Comparison of ENCODE assay signal across 22 cellular contexts in genomic region chr13:33045829-33046592, GRCh38.
"Had no signal": no experiment of that assay in that cellular context is flagged by ENCODE, and none has a peak within 500 bp of the region (broad histone marks: within the 10 kb centered on the region; RNA-seq: fewer than 3 reads in every experiment).

No MANE protein-coding gene starts in this region.

- H3K4me1 Mint-ChIP-seq: activated naive CD4-positive, alpha-beta T cell treated with anti-CD3 and anti-CD28 coated beads, Interleukin-2, amount 10 ng/mL, durations not matched to agents 7 days and 5 days; activated naive CD8-positive, alpha-beta T cell treated with anti-CD3 and anti-CD28 coated beads for 36 hours had no signal

- H3K27ac Mint-ChIP-seq: activated CD8-positive, alpha-beta T cell treated with anti-CD3 and anti-CD28 coated beads for 36 hours; activated naive CD4-positive, alpha-beta T cell treated with anti-CD3 and anti-CD28 coated beads, Interleukin-2, amount 10 ng/mL, durations not matched to agents 7 days and 5 days; activated naive CD8-positive, alpha-beta T cell treated with anti-CD3 and anti-CD28 coated beads for 36 hours; activated T-cell treated with anti-CD3 and anti-CD28 coated beads, Interleukin-2, amount 50 U/mL, for 72 hours; activated T-helper 2 cell treated with anti-CD3 and anti-CD28 coated beads, Interferon-gamma antibody, Interleukin-2, Interleukin-4, amounts not matched to agents 10 μg/mL and 5 μg/mL and 100 μg/mL, durations not matched to agents 14 hours and 24 hours and 36 hours had no signal

- H3K36me3 Mint-ChIP-seq: activated naive CD4-positive, alpha-beta T cell treated with anti-CD3 and anti-CD28 coated beads, Interleukin-2, amount 10 ng/mL, durations not matched to agents 7 days and 5 days; activated naive CD8-positive, alpha-beta T cell treated with anti-CD3 and anti-CD28 coated beads for 36 hours had no signal

- H3K9me3 Mint-ChIP-seq: activated CD8-positive, alpha-beta T cell treated with anti-CD3 and anti-CD28 coated beads for 36 hours; activated naive CD4-positive, alpha-beta T cell treated with anti-CD3 and anti-CD28 coated beads, Interleukin-2, amount 10 ng/mL, durations not matched to agents 7 days and 5 days; activated naive CD8-positive, alpha-beta T cell treated with anti-CD3 and anti-CD28 coated beads for 36 hours; activated T-cell treated with anti-CD3 and anti-CD28 coated beads, Interleukin-2, amount 50 U/mL, for 72 hours; activated T-helper 2 cell treated with anti-CD3 and anti-CD28 coated beads, Interferon-gamma antibody, Interleukin-2, Interleukin-4, amounts not matched to agents 10 μg/mL and 5 μg/mL and 100 μg/mL, durations not matched to agents 14 hours and 24 hours and 36 hours had no signal

- ATAC-seq: activated CD4-positive, CD25-positive, alpha-beta regulatory T cell treated with anti-CD3 and anti-CD28 coated beads, Interleukin-2, amount 50 U/mL, for 24 hours; activated CD8-positive, alpha-beta T cell treated with anti-CD3 and anti-CD28 coated beads for 36 hours; activated T-cell treated with anti-CD3 and anti-CD28 coated beads, Interleukin-2, amount 50 U/mL, for 72 hours had no signal

- H3K4me3 Mint-ChIP-seq: activated CD8-positive, alpha-beta T cell treated with anti-CD3 and anti-CD28 coated beads for 36 hours; activated naive CD4-positive, alpha-beta T cell treated with anti-CD3 and anti-CD28 coated beads, Interleukin-2, amount 10 ng/mL, durations not matched to agents 7 days and 5 days; activated naive CD8-positive, alpha-beta T cell treated with anti-CD3 and anti-CD28 coated beads for 36 hours; activated T-cell treated with anti-CD3 and anti-CD28 coated beads, Interleukin-2, amount 50 U/mL, for 72 hours had no signal

- H3K27ac ChIP-seq: adrenal gland had no signal

- DNase-seq: activated CD4-positive, alpha-beta T cell treated with anti-CD3 and anti-CD28 coated beads for 4 hours; activated CD8-positive, alpha-beta memory T cell treated with anti-CD3 and anti-CD28 coated beads, Interleukin-2, amount 50 U/mL, for 4 hours; activated CD8-positive, alpha-beta T cell treated with anti-CD3 and anti-CD28 coated beads for 36 hours; activated gamma-delta T cell treated with Interleukin-2 at 50 U/mL for 16 hours; activated naive CD4-positive, alpha-beta T cell treated with anti-CD3 and anti-CD28 coated beads, Interleukin-2, amount 10 ng/mL, durations not matched to agents 7 days and 5 days; activated naive CD8-positive, alpha-beta T cell treated with anti-CD3 and anti-CD28 coated beads for 36 hours; activated T-cell treated with anti-CD3 and anti-CD28 coated beads, Interleukin-2, amount 50 U/mL, for 72 hours; adrenal gland; anterior cingulate cortex; cerebellar nuclear complex; MM.1S; NCI-H1105; NCI-H1436; NCI-H1694 treated with DMSO at 0.1 percent for 48 hours; NCI-H2081; NCI-H446; NCI-H524; NCI-H748 treated with DMSO at 0.1 percent for 48 hours; SIG-M5; T-helper 1 cell had no signal
